Comparison of ENCODE assay signal across 9 cellular contexts in the genomic region with DNA sequence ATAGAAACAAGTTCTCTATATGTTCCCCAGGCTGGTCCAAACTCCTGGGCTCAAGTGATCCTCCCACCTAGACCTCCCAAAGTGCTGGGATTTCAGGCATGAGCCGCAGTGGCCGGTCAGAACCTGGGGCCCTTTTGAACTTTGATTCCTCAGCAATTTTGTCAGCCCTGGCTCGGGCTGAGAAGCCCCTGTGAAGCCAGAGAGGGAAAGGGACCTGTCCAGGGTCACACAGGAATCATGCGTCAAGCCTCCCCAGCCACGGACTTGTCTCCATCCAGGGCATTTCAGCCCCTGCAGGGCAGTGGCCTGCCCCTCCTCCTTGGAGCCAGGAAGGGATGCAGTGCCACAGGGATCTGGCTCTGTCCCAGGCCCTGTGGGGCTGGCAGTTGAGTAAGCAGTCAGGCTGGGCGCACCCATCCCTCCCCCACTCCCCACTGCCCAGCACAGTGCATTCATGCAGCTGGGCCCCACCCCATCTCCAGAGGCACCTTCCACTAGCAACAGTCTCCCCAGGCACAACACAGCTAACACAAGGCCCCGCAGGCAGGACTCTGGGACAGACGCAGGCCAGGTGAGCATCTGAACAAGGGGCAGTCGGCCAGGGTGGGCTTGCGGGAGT. TPM values are rescaled to one million over a fixed set of nuclear protein-coding genes. Genes with fewer than 3 reads are reported as not detected.
A peak's percentile ranks its signal among the peaks of the same experiment; 100 is the strongest.
DNase-seq lines count a peak whose midpoint lies in the region; ATAC-seq, FAIRE-seq and TF ChIP-seq lines count a peak whose summit lies in the region.
"Had no signal": no experiment of that assay in that cellular context is flagged by ENCODE, and none has a peak within 500 bp of the region (broad histone marks: within the 10 kb centered on the region; RNA-seq: fewer than 3 reads in every experiment).

A gene (plus strand): TSS at position 516 of the 619 bp plus-strand sequence. CDS start 153 bp downstream, outside the sequence.

- no peak within 1 kb of the TSS for H3K27ac Mint-ChIP-seq in immature natural killer cell

- TF ChIP-seq POLR2A in IMR-90 (IDR thresholded peaks at IDR 0.05; ENCODE audit: low read depth, low read length) (no peak), endothelial cell of umbilical vein (IDR thresholded peaks at IDR 0.05; ENCODE audit: low read depth, low read length) (no peak)

- peak within 1 kb of the TSS; percentile 59; the same call in 1 of the 2 replicates for H3K14ac ChIP-seq in IMR-90 (replicated peaks; ENCODE audit: low read depth, low read length)
- H3K14ac ChIP-seq in mesenchymal stem cell (ENCODE audit: low read length in 2 of 2) = no peak within 1 kb of the TSS

- in situ Hi-C loops in IMR-90 (cut with MboI; ENCODE audit: low sequenced_read_pairs) = no loop called here

- H3K18ac ChIP-seq in IMR-90 (ENCODE audit: low read depth, low read length) (no peak within 1 kb of the TSS), mesenchymal stem cell (ENCODE audit: low read depth in 1 of 2, low read length in 2 of 2) (no peak within 1 kb of the TSS)

- H4K8ac ChIP-seq in IMR-90 (ENCODE audit: low read depth in 2 of 2, low read length in 2 of 2) (peak within 1 kb of the TSS in 1 of 2 experiments; percentile 5; a peak in 1 of 4 replicates), mesenchymal stem cell (ENCODE audit: low read length) (no peak within 1 kb of the TSS)

- H3K27ac ChIP-seq in 22Rv1 = 0 out of 2 replicates have a peak within 1 kb of the TSS, but pooled peaks have one; percentile 5
- no peak within 1 kb of the TSS for H3K27ac ChIP-seq in IMR-90 (ENCODE audit: insufficient read depth, low read length)
- H3K27ac ChIP-seq in endothelial cell of umbilical vein (ENCODE audit: insufficient read depth, low read depth, low read length) = no peak within 1 kb of the TSS
- no peak within 1 kb of the TSS for H3K27ac ChIP-seq in mesenchymal stem cell (ENCODE audit: low read length, poor library complexity, severe bottlenecking)

- H3K4me3 Mint-ChIP-seq in immature natural killer cell = no peak within 1 kb of the TSS

- peaks cover 4% of the 10 kb centered on the region; the same call in 1 of the 2 replicates for H4K20me1 ChIP-seq in IMR-90 (ENCODE audit: insufficient read depth, low read length)
- no peaks in the 10 kb centered on the region for H4K20me1 ChIP-seq in endothelial cell of umbilical vein (replicated peaks; ENCODE audit: control insufficient read depth, extremely low read depth, insufficient read depth, low read length)

- no peak within 1 kb of the TSS for H3K23ac ChIP-seq in IMR-90 (ENCODE audit: low read depth, low read length)
- no peak within 1 kb of the TSS for H3K23ac ChIP-seq in mesenchymal stem cell (ENCODE audit: low read length in 2 of 2)

- H3K4ac ChIP-seq in IMR-90 (ENCODE audit: low read depth, low read length) = no peak within 1 kb of the TSS
- H3K4ac ChIP-seq in mesenchymal stem cell (ENCODE audit: low read depth in 1 of 2, low read length in 2 of 2) = no peak within 1 kb of the TSS

- no peaks in the 10 kb centered on the region for H3K9me3 ChIP-seq in IMR-90 (ENCODE audit: control insufficient read depth, insufficient read depth, low read length)
- H3K9me3 ChIP-seq in endothelial cell of umbilical vein (replicated peaks; ENCODE audit: control insufficient read depth, insufficient read depth, low read length) = no peaks in the 10 kb centered on the region
- H3K9me3 ChIP-seq in mesenchymal stem cell (ENCODE audit: control insufficient read depth, low read length) = no peaks in the 10 kb centered on the region

- H3K79me1 ChIP-seq in IMR-90 (ENCODE audit: low read depth in 1 of 2, low read length in 2 of 2) = 0 out of 4 replicates have a peak, but pooled peaks cover 0 to 4% of the 10 kb centered on the region in 2 experiments
- H3K79me1 ChIP-seq in mesenchymal stem cell (replicated peaks; ENCODE audit: low read length, poor library complexity, severe bottlenecking) = peaks cover 19% of the 10 kb centered on the region

- no peaks in the 10 kb centered on the region for H3K79me2 ChIP-seq in endothelial cell of umbilical vein (ENCODE audit: control insufficient read depth, insufficient read depth, low read length)

- H3K9me1 ChIP-seq in IMR-90 (ENCODE audit: insufficient read depth, low read length) (no peaks in the 10 kb centered on the region), endothelial cell of umbilical vein (replicated peaks; ENCODE audit: control insufficient read depth, extremely low read depth, insufficient read depth, low read length) (no peaks in the 10 kb centered on the region)

- intact Hi-C loops in IMR-90 (cut with micrococcal nuclease) = no loop called here
- intact Hi-C loops in endothelial cell of umbilical vein (cut with micrococcal nuclease) = no loop called here

- no peak for TF ChIP-seq RAD21 in IMR-90 (IDR thresholded peaks at IDR 0.05; ENCODE audit: low read length)

- H3K27me3 ChIP-seq in IMR-90 (ENCODE audit: control insufficient read depth, insufficient read depth, low read length) (no peaks in the 10 kb centered on the region), endothelial cell of umbilical vein (ENCODE audit: control insufficient read depth in 2 of 2, insufficient read depth in 2 of 2, low read length in 2 of 2) (no peaks in the 10 kb centered on the region), mesenchymal stem cell (ENCODE audit: control insufficient read depth in 1 of 2, insufficient read depth in 1 of 2, low read length in 2 of 2) (no peaks in the 10 kb centered on the region)

- CTCF ChIA-PET in IMR-90 (lab: Yijun Ruan, JAX) = no interaction called here
- CTCF ChIA-PET in endothelial cell of umbilical vein (lab: Charles Lee) = no interaction called here

- FAIRE-seq in endothelial cell of umbilical vein (lab: Jason Lieb, UNC) = peak; percentile 12

- DNase-seq in IMR-90 = peak; percentile 23
- DNase-seq in endothelial cell of umbilical vein (ENCODE audit: low read depth, low spot score) = no peak
- DNase-seq in mesenchymal stem cell = no peak
- no peak for DNase-seq in immature natural killer cell
- no peak for DNase-seq in amniotic stem cell (lab: John Stamatoyannopoulos, UW)
- no peak for DNase-seq in KG1 (lab: John Stamatoyannopoulos, UW)
- DNase-seq: T-helper 2 cell had no signal

- WGBS in IMR-90 (ENCODE audit: extremely low coverage in 2 of 2, insufficient read length in 1 of 2), 2 experiments = 84% methylated on average over 6 of the region's 10 CpGs; no CpG with 5 or more reads in 1 of the 2 experiments
- WGBS in mesenchymal stem cell = 90% methylated on average over 10 of the region's 10 CpGs

- H3K36me3 Mint-ChIP-seq in immature natural killer cell = peaks cover 0 to 3% (median 0%) of the 10 kb centered on the region in 3 donors

- POLR2A ChIA-PET in IMR-90 (lab: Charles Lee; ENCODE audit: unreplicated experiment) (no interaction called here), endothelial cell of umbilical vein (lab: Charles Lee) (interaction anchor here (0.7 kb wide), 1 partner anchor 17 kb away, joined by 4 read pairs; no protein-coding TSS in a partner anchor)

- no peak within 1 kb of the TSS; the same call in 1 of the 2 replicates for H4K91ac ChIP-seq in IMR-90 (ENCODE audit: insufficient read depth, low read depth, low read length)
- H4K91ac ChIP-seq in mesenchymal stem cell (ENCODE audit: low read length) = peak within 1 kb of the TSS; percentile 44

- H2AFZ ChIP-seq in IMR-90 (replicated peaks; ENCODE audit: low read length, poor library complexity) = peak within 1 kb of the TSS; percentile 33
- H2AFZ ChIP-seq in endothelial cell of umbilical vein (ENCODE audit: low read depth, low read length) = no peak within 1 kb of the TSS
- no peak within 1 kb of the TSS for H2AFZ ChIP-seq in mesenchymal stem cell (ENCODE audit: low read depth, low read length)

- H3K4me2 ChIP-seq in IMR-90 (ENCODE audit: low read depth, low read length) (no peak within 1 kb of the TSS), endothelial cell of umbilical vein (ENCODE audit: insufficient read depth, low read length) (no peak within 1 kb of the TSS), mesenchymal stem cell (ENCODE audit: low read length, poor library complexity, severe bottlenecking) (no peak within 1 kb of the TSS)

- peaks cover 0 to 1% of the 10 kb centered on the region in 2 donors for H3K4me1 Mint-ChIP-seq in immature natural killer cell

- H3K9ac ChIP-seq in IMR-90 (ENCODE audit: low read depth, low read length) = no peak within 1 kb of the TSS
- H3K9ac ChIP-seq in endothelial cell of umbilical vein (replicated peaks; ENCODE audit: extremely low read depth, insufficient read depth, low read length) = no peak within 1 kb of the TSS
- H3K9ac ChIP-seq in mesenchymal stem cell (ENCODE audit: low read length) = peak within 1 kb of the TSS; percentile 68

- H2AK9ac ChIP-seq in IMR-90 (replicated peaks; ENCODE audit: low read depth, low read length, poor library complexity) = peak within 1 kb of the TSS; percentile 90

- dilution Hi-C loops in IMR-90 (cut with HindIII; ENCODE audit: low sequenced_read_pairs, unreplicated experiment) = no loop called here
- dilution Hi-C loops in endothelial cell of umbilical vein (cut with MboI; ENCODE audit: extremely low pct_ligation_motif_present, low sequenced_read_pairs) = no loop called here

- H3K9me3 Mint-ChIP-seq in immature natural killer cell = no peaks in the 10 kb centered on the region

- no peak within 1 kb of the TSS; the same call in 2 of the 3 replicates for H2BK15ac ChIP-seq in IMR-90 (ENCODE audit: low read depth, low read length)
- H2BK15ac ChIP-seq in mesenchymal stem cell (ENCODE audit: low read depth, poor library complexity, severe bottlenecking) = no peak within 1 kb of the TSS

- peaks cover 11% of the 10 kb centered on the region for H3K4me1 ChIP-seq in IMR-90 (ENCODE audit: control insufficient read depth, insufficient read depth, low read length)
- no peaks in the 10 kb centered on the region for H3K4me1 ChIP-seq in endothelial cell of umbilical vein (ENCODE audit: control insufficient read depth, extremely low read depth, insufficient read depth, low read length)
- H3K4me1 ChIP-seq in mesenchymal stem cell (ENCODE audit: control insufficient read depth, insufficient read depth, low read depth, low read length) = peaks cover 19% of the 10 kb centered on the region

- no peak within 1 kb of the TSS for H3K4me3 ChIP-seq in IMR-90 (ENCODE audit: insufficient read depth, low read depth, low read length)
- H3K4me3 ChIP-seq in endothelial cell of umbilical vein (replicated peaks in 1 of 3; ENCODE audit: insufficient read depth in 1 of 3, low read depth in 1 of 3, low read length in 3 of 3) = no peak within 1 kb of the TSS
- H3K4me3 ChIP-seq in mesenchymal stem cell (ENCODE audit: insufficient read depth in 1 of 2, low read depth in 1 of 2, low read length in 2 of 2) = no peak within 1 kb of the TSS

- peaks cover 0 to 2% (median 0%) of the 10 kb centered on the region in 3 donors for H3K27me3 Mint-ChIP-seq in immature natural killer cell (ENCODE audit: low read depth in 3 of 3)

- no peak for TF ChIP-seq CTCF in 22Rv1 (IDR thresholded peaks at IDR 0.05)
- TF ChIP-seq CTCF in IMR-90 (conservative IDR thresholded peaks at IDR 0.05; ENCODE audit: low read depth, low read length) = no peak
- TF ChIP-seq CTCF in endothelial cell of umbilical vein (IDR thresholded peaks at IDR 0.05; ENCODE audit: extremely low read depth in 1 of 2, insufficient read depth in 1 of 2, low read depth in 1 of 2, low read length in 2 of 2) = no peak

- H2BK5ac ChIP-seq in IMR-90 (ENCODE audit: low read depth, low read length, poor library complexity, severe bottlenecking) = peak within 1 kb of the TSS; percentile 17
- H2BK5ac ChIP-seq in mesenchymal stem cell (ENCODE audit: low read depth, low read length, poor library complexity, severe bottlenecking) = peak within 1 kb of the TSS; percentile 46

- H3K36me3 ChIP-seq in IMR-90 (ENCODE audit: control insufficient read depth, insufficient read depth, low read length) (peaks cover 51% of the 10 kb centered on the region; the same call in 1 of the 2 replicates), endothelial cell of umbilical vein (ENCODE audit: control insufficient read depth in 2 of 2, extremely low read depth in 1 of 2, insufficient read depth in 2 of 2, low read length in 2 of 2) (peaks cover 5 to 17% of the 10 kb centered on the region in 2 experiments), mesenchymal stem cell (ENCODE audit: control insufficient read depth in 1 of 2, insufficient read depth in 2 of 2, low read depth in 1 of 2, low read length in 2 of 2) (peaks cover 40 to 75% of the 10 kb centered on the region in 2 experiments)

- H2BK20ac ChIP-seq in IMR-90 (ENCODE audit: low read depth, low read length) = no peak within 1 kb of the TSS

- peak within 1 kb of the TSS in 1 of 2 experiments; percentile 10 for H2BK12ac ChIP-seq in mesenchymal stem cell (ENCODE audit: low read length in 2 of 2)

- ATAC-seq in IMR-90 (ENCODE audit: low read depth) (peak; percentile 74), GM21786 (IDR thresholded peaks at IDR 0.05; ENCODE audit: unreplicated experiment) (no peak)

- 0 out of 2 replicates have a peak within 1 kb of the TSS, but pooled peaks have one; percentile 15 for H4K5ac ChIP-seq in IMR-90 (ENCODE audit: low read depth, low read length)

- H3K56ac ChIP-seq in IMR-90 (ENCODE audit: extremely low read depth, insufficient read depth, low read length) = no peak within 1 kb of the TSS

- H2AK5ac ChIP-seq in IMR-90 (ENCODE audit: low read depth, low read length) (peak within 1 kb of the TSS; percentile 67), mesenchymal stem cell (ENCODE audit: low read length, severe bottlenecking) (peak within 1 kb of the TSS; percentile 14)

- no TSS peak for BruUV-seq in IMR-90 (replicated peaks; lab: Mats Ljungman, UMichigan)
- BruUV-seq in endothelial cell of umbilical vein (replicated peaks; lab: Mats Ljungman, UMichigan) = no TSS peak

- no peak within 1 kb of the TSS for H2BK120ac ChIP-seq in IMR-90 (ENCODE audit: low read depth, low read length)
- H2BK120ac ChIP-seq in mesenchymal stem cell (ENCODE audit: low read depth, low read length) = no peak within 1 kb of the TSS

RNA-seq across cellular contexts. Expression of the gene that starts here (rescaled TPM):
- 0.54 and 1.4 TPM in 2 replicates for total RNA-seq in IMR-90 (2012; rRNA removed)
- polyA plus RNA-seq in IMR-90 (2012; rRNA removed) = 4.9 and 5.6 TPM in 2 replicates
- 2.2 and 2.4 TPM in 2 replicates for polyA plus RNA-seq in IMR-90 (2012; cell fraction: cytosol; rRNA removed)
- 34.4 and 78.7 TPM in 2 replicates for polyA plus RNA-seq in IMR-90 (2012; cell fraction: nucleus; rRNA removed; ENCODE audit: low replicate concordance)
- total RNA-seq in endothelial cell of umbilical vein = 6.1 and 6.9 TPM in 2 replicates
- polyA plus RNA-seq in endothelial cell of umbilical vein = 8.9 and 11.3 TPM in 2 replicates
- polyA plus RNA-seq in endothelial cell of umbilical vein (2011; cell fraction: cytosol; rRNA removed) = 1.5 and 3.3 TPM in 2 replicates
- 26.1 and 29.4 TPM in 2 replicates for polyA plus RNA-seq in endothelial cell of umbilical vein (2011; cell fraction: nucleus; rRNA removed)
- polyA plus RNA-seq in endothelial cell of umbilical vein (2012) = 2.4 and 4.4 TPM in 2 replicates
- 1.8 and 2.1 TPM in 2 replicates for polyA minus RNA-seq in endothelial cell of umbilical vein
- polyA minus RNA-seq in endothelial cell of umbilical vein (2011; cell fraction: cytosol; rRNA and poly(A)+ RNA removed) = not detected
- 3.8 and 5.6 TPM in 2 replicates for polyA minus RNA-seq in endothelial cell of umbilical vein (2011; cell fraction: nucleus; rRNA and poly(A)+ RNA removed)
- 2.4 TPM for polyA plus RNA-seq in mesenchymal stem cell (2013, experiment 1 of 2)
- 2.3 TPM for polyA plus RNA-seq in mesenchymal stem cell (2013, experiment 2 of 2)
- polyA plus RNA-seq in immature natural killer cell = 1 to 10 TPM in 2 of 3 donors, under 1 TPM in 1; 0.32 to 4.1 (median 2.2) TPM
